ENCODE assay signal across 9 cellular contexts in genomic region chr13:96650301-96650886, GRCh38.
A peak's percentile ranks its signal among the peaks of the same experiment; 100 is the strongest.
DNase-seq lines count a peak whose midpoint lies in the region; ATAC-seq and TF ChIP-seq lines count a peak whose summit lies in the region.
"Had no signal": no experiment of that assay in that cellular context is flagged by ENCODE, and none has a peak within 500 bp of the region (broad histone marks: within the 10 kb centered on the region; RNA-seq: fewer than 3 reads in every experiment).

No MANE protein-coding gene starts in this region.

- H3K4me2 ChIP-seq in mesendoderm (ENCODE audit: low read length) = no peak overlapping the region

- no peak overlapping the region for H4K8ac ChIP-seq in mesendoderm (ENCODE audit: low read depth, low read length)

- H3K23ac ChIP-seq in mesendoderm (ENCODE audit: low read length) = no peak overlapping the region

- ATAC-seq in GM18861 (IDR thresholded peaks at IDR 0.05; ENCODE audit: unreplicated experiment) (peak; percentile 93), HG02884 (IDR thresholded peaks at IDR 0.05; ENCODE audit: unreplicated experiment) (peak; percentile 90), RWPE2 (ENCODE audit: low read depth) (peak; percentile 97)

- no peak overlapping the region for H3K9ac ChIP-seq in mesendoderm (ENCODE audit: low read length)

- no peak for TF ChIP-seq EP300 in suprapubic skin (IDR thresholded peaks at IDR 0.05)

- H3K4me1 ChIP-seq in RWPE2 (ENCODE audit: insufficient read depth, poor library complexity, severe bottlenecking) (peaks cover 24% of the 10 kb centered on the region), mesendoderm (ENCODE audit: control insufficient read depth, low read depth, low read length) (no peaks in the 10 kb centered on the region), Peyer's patch (no peaks in the 10 kb centered on the region), suprapubic skin (no peaks in the 10 kb centered on the region)

- no CpG with 5 or more reads among the region's 3 CpGs for WGBS in mesendoderm (ENCODE audit: extremely low coverage, insufficient coverage, low lambda C conversion rate)
- WGBS in suprapubic skin = 77% methylated on average over 3 of the region's 3 CpGs

- H3K27ac ChIP-seq in RWPE2 (ENCODE audit: poor library complexity, severe bottlenecking) (peak overlapping the region; percentile 77), mesendoderm (ENCODE audit: low read depth, low read length) (no peak overlapping the region), Peyer's patch (no peak overlapping the region), suprapubic skin (no peak overlapping the region)

- H2BK120ac ChIP-seq in mesendoderm (ENCODE audit: low read depth, low read length) = no peak overlapping the region

- no peak overlapping the region for H3K4ac ChIP-seq in mesendoderm (ENCODE audit: low read depth, low read length)

- H3K36me3 ChIP-seq in RWPE2 (ENCODE audit: low read depth) = no peaks in the 10 kb centered on the region
- H3K36me3 ChIP-seq in mesendoderm (ENCODE audit: control insufficient read depth, insufficient read depth, low read length) = no peaks in the 10 kb centered on the region
- H3K36me3 ChIP-seq in Peyer's patch = no peaks in the 10 kb centered on the region
- no peaks in the 10 kb centered on the region for H3K36me3 ChIP-seq in suprapubic skin

- H3K9me3 ChIP-seq in RWPE2 (ENCODE audit: severe bottlenecking) = no peaks in the 10 kb centered on the region
- no peaks in the 10 kb centered on the region for H3K9me3 ChIP-seq in Peyer's patch
- H3K9me3 ChIP-seq in suprapubic skin = no peaks in the 10 kb centered on the region

- H3K4me3 ChIP-seq in RWPE2 (ENCODE audit: severe bottlenecking) (no peak overlapping the region), mesendoderm (ENCODE audit: low read length) (no peak overlapping the region), Peyer's patch (no peak overlapping the region), suprapubic skin (no peak overlapping the region)

- H3K18ac ChIP-seq in mesendoderm (ENCODE audit: low read length) = no peak overlapping the region

- no peak overlapping the region for H2BK5ac ChIP-seq in mesendoderm (ENCODE audit: low read length)

- intact Hi-C loops in cardiac septum (cut with DNase I) = no loop called here

- no peaks in the 10 kb centered on the region for H3K27me3 ChIP-seq in RWPE2 (ENCODE audit: insufficient read depth, poor library complexity, severe bottlenecking)
- H3K27me3 ChIP-seq in mesendoderm (ENCODE audit: insufficient read depth, low read length, poor library complexity) = no peaks in the 10 kb centered on the region
- H3K27me3 ChIP-seq in Peyer's patch = no peaks in the 10 kb centered on the region
- H3K27me3 ChIP-seq in suprapubic skin = no peaks in the 10 kb centered on the region

- H3K56ac ChIP-seq in mesendoderm (ENCODE audit: low read length) = no peak overlapping the region

- no peak overlapping the region for H2BK15ac ChIP-seq in mesendoderm (replicated peaks; ENCODE audit: low read depth)

- no peak for TF ChIP-seq CTCF in RWPE2 (IDR thresholded peaks at IDR 0.05; ENCODE audit: poor library complexity, severe bottlenecking)
- TF ChIP-seq CTCF in Peyer's patch (IDR thresholded peaks at IDR 0.05) = no peak
- no peak for TF ChIP-seq CTCF in suprapubic skin (IDR thresholded peaks at IDR 0.05)

- H4K5ac ChIP-seq in mesendoderm (ENCODE audit: low read length) = no peak overlapping the region

- no peaks in the 10 kb centered on the region for H3K79me1 ChIP-seq in mesendoderm (ENCODE audit: low read length)

- no peaks in the 10 kb centered on the region for H3K79me2 ChIP-seq in mesendoderm (ENCODE audit: control insufficient read depth, insufficient read depth, low read length)

- DNase-seq in RWPE2 (ENCODE audit: low spot score) (no peak), mesendoderm (peak; percentile 73), Peyer's patch (no peak), suprapubic skin (ENCODE audit: low spot score in 2 of 2) (no peak), cardiac septum (ENCODE audit: low spot score) (no peak)
- DNase-seq in stimulated activated CD4-positive, alpha-beta T cell treated with anti-CD3 and anti-CD28 coated beads, Interleukin-4, amount 100 ng/mL, for 24 hours = no peak
- DNase-seq: DND-41 had no signal

- H2AK5ac ChIP-seq in mesendoderm (ENCODE audit: low read length) = no peak overlapping the region

- no peak for TF ChIP-seq POLR2A in Peyer's patch (IDR thresholded peaks at IDR 0.05)
- TF ChIP-seq POLR2A in suprapubic skin (IDR thresholded peaks at IDR 0.05) = no peak
